16 cellular contexts compared by ENCODE assay signal in genomic region chr13:23985060-23985459, GRCh38.
"Had no signal": no experiment of that assay in that cellular context is flagged by ENCODE, and none has a peak within 500 bp of the region (broad histone marks: within the 10 kb centered on the region; RNA-seq: fewer than 3 reads in every experiment).

No MANE protein-coding gene starts in this region.

- H2AFZ ChIP-seq: hepatocyte had no signal

- H3K4me3 ChIP-seq: cardiac muscle cell, coronary artery, hepatocyte, spleen, transverse colon had no signal

- H3K27ac Mint-ChIP-seq: activated CD4-positive, alpha-beta memory T cell treated with anti-CD3 and anti-CD28 coated beads, Interleukin-2, amount 10 ng/mL, durations not matched to agents 7 days and 5 days; activated naive CD8-positive, alpha-beta T cell treated with anti-CD3 and anti-CD28 coated beads, Interleukin-2, amount 10 ng/mL, durations not matched to agents 7 days and 5 days; activated T-cell treated with anti-CD3 and anti-CD28 coated beads, Interleukin-2, amount 50 U/mL, for 72 hours; mesothelial cell of epicardium; naive B cell; stimulated activated naive B cell treated with anti-CD40 and anti-IgM and Interleukin-4, amounts not matched to agents 10 μg/mL and 1 μg/mL and 100 μg/mL, for 72 hours had no signal

- H3K36me3 Mint-ChIP-seq: activated naive CD8-positive, alpha-beta T cell treated with anti-CD3 and anti-CD28 coated beads, Interleukin-2, amount 10 ng/mL, durations not matched to agents 7 days and 5 days; mesothelial cell of epicardium; naive B cell; stimulated activated naive B cell treated with anti-CD40 and anti-IgM and Interleukin-4, amounts not matched to agents 10 μg/mL and 1 μg/mL and 100 μg/mL, for 72 hours had no signal

- H3K9me3 Mint-ChIP-seq: activated CD4-positive, alpha-beta memory T cell treated with anti-CD3 and anti-CD28 coated beads, Interleukin-2, amount 10 ng/mL, durations not matched to agents 7 days and 5 days; activated naive CD8-positive, alpha-beta T cell treated with anti-CD3 and anti-CD28 coated beads, Interleukin-2, amount 10 ng/mL, durations not matched to agents 7 days and 5 days; activated T-cell treated with anti-CD3 and anti-CD28 coated beads, Interleukin-2, amount 50 U/mL, for 72 hours; mesothelial cell of epicardium; stimulated activated naive B cell treated with anti-CD40 and anti-IgM and Interleukin-4, amounts not matched to agents 10 μg/mL and 1 μg/mL and 100 μg/mL, for 72 hours had no signal

- H3K79me2 ChIP-seq: hepatocyte had no signal

- H3K27ac ChIP-seq: cardiac muscle cell, coronary artery, hepatocyte, spleen, transverse colon had no signal

- H3K36me3 ChIP-seq: cardiac muscle cell, spleen, transverse colon had no signal

- ATAC-seq: activated T-cell treated with anti-CD3 and anti-CD28 coated beads, Interleukin-2, amount 50 U/mL, for 72 hours; sciatic nerve; stimulated activated naive B cell treated with anti-CD40 and anti-IgM and Interleukin-4, amounts not matched to agents 10 μg/mL and 1 μg/mL and 100 μg/mL, for 72 hours had no signal

- H3K9me3 ChIP-seq: spleen, transverse colon had no signal

- H3K27me3 ChIP-seq: cardiac muscle cell, hepatocyte had no signal

- H3K4me3 Mint-ChIP-seq: activated CD4-positive, alpha-beta memory T cell treated with anti-CD3 and anti-CD28 coated beads, Interleukin-2, amount 10 ng/mL, durations not matched to agents 7 days and 5 days; activated naive CD8-positive, alpha-beta T cell treated with anti-CD3 and anti-CD28 coated beads, Interleukin-2, amount 10 ng/mL, durations not matched to agents 7 days and 5 days; activated T-cell treated with anti-CD3 and anti-CD28 coated beads, Interleukin-2, amount 50 U/mL, for 72 hours; mesothelial cell of epicardium; naive B cell; stimulated activated naive B cell treated with anti-CD40 and anti-IgM and Interleukin-4, amounts not matched to agents 10 μg/mL and 1 μg/mL and 100 μg/mL, for 72 hours had no signal

- H3K4me2 ChIP-seq: hepatocyte had no signal

- DNase-seq: activated CD4-positive, alpha-beta memory T cell treated with anti-CD3 and anti-CD28 coated beads, Interleukin-2, amount 10 ng/mL, durations not matched to agents 7 days and 5 days; activated CD8-positive, alpha-beta memory T cell treated with anti-CD3 and anti-CD28 coated beads, Interleukin-2, amount 50 U/mL, for 4 hours; activated gamma-delta T cell treated with Interleukin-2 at 50 U/mL for 16 hours; activated naive CD8-positive, alpha-beta T cell treated with anti-CD3 and anti-CD28 coated beads, Interleukin-2, amount 10 ng/mL, durations not matched to agents 7 days and 5 days; activated T-cell treated with anti-CD3 and anti-CD28 coated beads, Interleukin-2, amount 50 U/mL, for 72 hours; effector CD8-positive, alpha-beta T cell; naive B cell; spleen; stimulated activated CD4-positive, alpha-beta T cell treated with anti-CD3 and anti-CD28 coated beads, Interleukin-2, amount 100 ng/mL, for 24 hours; stimulated activated naive B cell treated with anti-CD40 and anti-IgM and Interleukin-4, amounts not matched to agents 10 μg/mL and 1 μg/mL and 100 μg/mL, for 72 hours; transverse colon had no signal
